Comparison of ENCODE assay signal across 27 cellular contexts in genomic region chr18:77397617-77398016, GRCh38.
"Had no signal": no experiment of that assay in that cellular context is flagged by ENCODE, and none has a peak within 500 bp of the region (broad histone marks: within the 10 kb centered on the region; RNA-seq: fewer than 3 reads in every experiment).

No MANE protein-coding gene starts in this region.

- H3K9me3 Mint-ChIP-seq: activated CD4-positive, alpha-beta T cell treated with anti-CD3 and anti-CD28 coated beads, Interleukin-2, amount 10 ng/mL, durations not matched to agents 24 days and 14 days; activated naive CD4-positive, alpha-beta T cell treated with anti-CD3 and anti-CD28 coated beads, Interleukin-2, amount 50 U/mL, for 24 hours; activated naive CD8-positive, alpha-beta T cell treated with anti-CD3 and anti-CD28 coated beads, Interleukin-2, amount 10 ng/mL, durations not matched to agents 7 days and 5 days; activated T-cell treated with anti-CD3 and anti-CD28 coated beads, Interleukin-2, amount 50 U/mL, for 24 hours; activated T-helper 2 cell treated with anti-CD3 and anti-CD28 coated beads, Interferon-gamma antibody, Interleukin-2, Interleukin-4, amounts not matched to agents 10 μg/mL and 5 μg/mL and 100 μg/mL, durations not matched to agents 14 hours and 24 hours and 36 hours; T-helper 1 cell treated with Interleukin-12 subunit alpha and Interleukin-12 subunit beta and Interleukin-4 antibody, amounts not matched to agents 30 μg/mL and 1 μg/mL, for 36 hours; T-helper 2 cell treated with Interferon-gamma antibody and Interleukin-4, amounts not matched to agents 5 μg/mL and 100 μg/mL, for 36 hours had no signal

- H3K4me3 ChIP-seq: ascending aorta, breast epithelium, K562, SJSA1 had no signal

- ATAC-seq: activated CD8-positive, alpha-beta T cell treated with anti-CD3 and anti-CD28 coated beads for 36 hours; K562; Panc1 had no signal

- H3K36me3 Mint-ChIP-seq: activated naive CD4-positive, alpha-beta T cell treated with anti-CD3 and anti-CD28 coated beads, Interleukin-2, amount 50 U/mL, for 24 hours; activated naive CD8-positive, alpha-beta T cell treated with anti-CD3 and anti-CD28 coated beads, Interleukin-2, amount 10 ng/mL, durations not matched to agents 7 days and 5 days had no signal

- DNase-seq: activated CD4-positive, alpha-beta T cell treated with anti-CD3 and anti-CD28 coated beads, Interleukin-2, amount 10 ng/mL, durations not matched to agents 24 days and 14 days; activated CD4-positive, alpha-beta T cell treated with anti-CD3 and anti-CD28 coated beads, Interleukin-2, amount 50 U/mL, for 4 hours; activated CD8-positive, alpha-beta T cell treated with anti-CD3 and anti-CD28 coated beads for 36 hours; activated gamma-delta T cell; activated naive CD4-positive, alpha-beta T cell treated with Interleukin-2 at 50 U/mL for 16 hours; activated naive CD8-positive, alpha-beta T cell treated with anti-CD3 and anti-CD28 coated beads, Interleukin-2, amount 10 ng/mL, durations not matched to agents 7 days and 5 days; activated T-cell treated with anti-CD3 and anti-CD28 coated beads, Interleukin-2, amount 50 U/mL, for 24 hours; amygdala; NCI-H1105; NCI-H1417 treated with DMSO at 0.1 percent for 48 hours; NCI-H187 treated with DMSO at 0.1 percent for 48 hours; NCI-H2081 treated with DMSO at 0.1 percent for 48 hours; NCI-H226; NCI-H524 treated with DMSO at 0.1 percent for 48 hours; RPMI8226; SHP77 treated with DMSO at 0.1 percent for 48 hours; SK-N-SH had no signal

- H3K27me3 Mint-ChIP-seq: activated CD4-positive, alpha-beta T cell treated with anti-CD3 and anti-CD28 coated beads, Interleukin-2, amount 10 ng/mL, durations not matched to agents 24 days and 14 days; activated naive CD4-positive, alpha-beta T cell treated with anti-CD3 and anti-CD28 coated beads, Interleukin-2, amount 50 U/mL, for 24 hours had no signal

- H3K27ac Mint-ChIP-seq: activated CD4-positive, alpha-beta T cell treated with anti-CD3 and anti-CD28 coated beads, Interleukin-2, amount 10 ng/mL, durations not matched to agents 24 days and 14 days; activated CD8-positive, alpha-beta T cell treated with anti-CD3 and anti-CD28 coated beads for 36 hours; activated naive CD4-positive, alpha-beta T cell treated with anti-CD3 and anti-CD28 coated beads, Interleukin-2, amount 50 U/mL, for 24 hours; activated naive CD8-positive, alpha-beta T cell treated with anti-CD3 and anti-CD28 coated beads, Interleukin-2, amount 10 ng/mL, durations not matched to agents 7 days and 5 days; activated T-cell treated with anti-CD3 and anti-CD28 coated beads, Interleukin-2, amount 50 U/mL, for 24 hours; activated T-helper 2 cell treated with anti-CD3 and anti-CD28 coated beads, Interferon-gamma antibody, Interleukin-2, Interleukin-4, amounts not matched to agents 10 μg/mL and 5 μg/mL and 100 μg/mL, durations not matched to agents 14 hours and 24 hours and 36 hours; T-helper 1 cell treated with Interleukin-12 subunit alpha and Interleukin-12 subunit beta and Interleukin-4 antibody, amounts not matched to agents 30 μg/mL and 1 μg/mL, for 36 hours; T-helper 2 cell treated with Interferon-gamma antibody and Interleukin-4, amounts not matched to agents 5 μg/mL and 100 μg/mL, for 36 hours had no signal

- H3K4me1 ChIP-seq: ascending aorta, breast epithelium, SJSA1 had no signal

- H3K4me3 Mint-ChIP-seq: activated CD4-positive, alpha-beta T cell treated with anti-CD3 and anti-CD28 coated beads, Interleukin-2, amount 10 ng/mL, durations not matched to agents 24 days and 14 days; activated CD8-positive, alpha-beta T cell treated with anti-CD3 and anti-CD28 coated beads for 36 hours; activated naive CD4-positive, alpha-beta T cell treated with anti-CD3 and anti-CD28 coated beads, Interleukin-2, amount 50 U/mL, for 24 hours; activated naive CD8-positive, alpha-beta T cell treated with anti-CD3 and anti-CD28 coated beads, Interleukin-2, amount 10 ng/mL, durations not matched to agents 7 days and 5 days; activated T-cell treated with anti-CD3 and anti-CD28 coated beads, Interleukin-2, amount 50 U/mL, for 24 hours; T-helper 1 cell treated with Interleukin-12 subunit alpha and Interleukin-12 subunit beta and Interleukin-4 antibody, amounts not matched to agents 30 μg/mL and 1 μg/mL, for 36 hours; T-helper 2 cell treated with Interferon-gamma antibody and Interleukin-4, amounts not matched to agents 5 μg/mL and 100 μg/mL, for 36 hours had no signal

- H3K4me1 Mint-ChIP-seq: activated CD4-positive, alpha-beta T cell treated with anti-CD3 and anti-CD28 coated beads, Interleukin-2, amount 10 ng/mL, durations not matched to agents 24 days and 14 days; activated naive CD4-positive, alpha-beta T cell treated with anti-CD3 and anti-CD28 coated beads, Interleukin-2, amount 50 U/mL, for 24 hours; activated naive CD8-positive, alpha-beta T cell treated with anti-CD3 and anti-CD28 coated beads, Interleukin-2, amount 10 ng/mL, durations not matched to agents 7 days and 5 days had no signal

- FAIRE-seq: K562, TTC549 had no signal

- H3K36me3 ChIP-seq: ascending aorta, breast epithelium, SJSA1 had no signal

- H3K9me3 ChIP-seq: ascending aorta, breast epithelium, SK-N-SH had no signal
